Comparison of ENCODE assay signal across 8 cellular contexts in genomic region chr22:30301995-30302809, GRCh38. TPM values are rescaled to one million over a fixed set of nuclear protein-coding genes. Genes with fewer than 3 reads are reported as not detected.
DNase-seq lines count a peak whose midpoint lies in the region; ATAC-seq and TF ChIP-seq lines count a peak whose summit lies in the region.

No MANE protein-coding gene starts in this region.

- TF ChIP-seq CTCF in Peyer's patch (IDR thresholded peaks at IDR 0.05) = no peak
- no peak for TF ChIP-seq CTCF in epithelial cell of esophagus (IDR thresholded peaks at IDR 0.05; ENCODE audit: insufficient read depth, low read depth, low read length, missing control alignments)
- TF ChIP-seq CTCF in ovary (IDR thresholded peaks at IDR 0.05) = no peak

- H3K36me3 ChIP-seq in Peyer's patch = peaks cover 0 to 62% (median 0%) of the 10 kb centered on the region in 3 donors
- H3K36me3 ChIP-seq in ovary = no peaks in the 10 kb centered on the region

- WGBS in ovary, 3 donors = 34 to 39% (median 35%) methylated on average over 8 to 9 of the region's 9 CpGs

- no peaks in the 10 kb centered on the region for H3K9me3 ChIP-seq in Peyer's patch
- H3K9me3 ChIP-seq in ovary = no peaks in the 10 kb centered on the region

- H3K4me3 ChIP-seq in Peyer's patch (no peak overlapping the region), epithelial cell of esophagus (ENCODE audit: low read length) (no peak overlapping the region), ovary (no peak overlapping the region)

- no peak for ATAC-seq in GM21576 (IDR thresholded peaks at IDR 0.05; ENCODE audit: unreplicated experiment)

- no peak for TF ChIP-seq POLR2A in Peyer's patch (IDR thresholded peaks at IDR 0.05)
- TF ChIP-seq POLR2A in ovary (IDR thresholded peaks at IDR 0.05) = no peak

- H3K27ac ChIP-seq in Peyer's patch (peak overlapping the region; percentile 33 to 89 (median 84)), ovary (peak overlapping the region; percentile 33 to 49)

- DNase-seq in EL (peak; percentile 51), Peyer's patch (peak in 2 of 3 donors; percentile 73 to 81), epithelial cell of esophagus (ENCODE audit: low read depth) (peak; percentile 84), ovary (peak in 3 of 5 donors; percentile 56 to 80 (median 62)), 8988T (no peak), foreskin melanocyte (no peak), middle frontal gyrus (ENCODE audit: extremely low spot score, low spot score) (no peak)

- intact Hi-C loops in ovary (cut with DNase I) = no loop called here

- peaks cover 10 to 60% (median 48%) of the 10 kb centered on the region in 4 donors for H3K4me1 ChIP-seq in Peyer's patch
- peaks cover 28% of the 10 kb centered on the region for H3K4me1 ChIP-seq in ovary (ENCODE audit: insufficient read depth)

- H3K27me3 ChIP-seq in Peyer's patch = no peaks in the 10 kb centered on the region
- H3K27me3 ChIP-seq in ovary = no peaks in the 10 kb centered on the region

- TF ChIP-seq EP300 in ovary (IDR thresholded peaks at IDR 0.05) = no peak

RNA-seq across cellular contexts. Expression of gene CASTOR1, which starts 12.9 kb away (rescaled TPM):
- 10 to 100 TPM in 1 of 4 donors, 1 to 10 TPM in 3; 1.8 to 11.6 (median 6.0) TPM for total RNA-seq in Peyer's patch
- total RNA-seq in ovary = 10 to 100 TPM; 11.0 to 31.2 (median 20.6) TPM
- polyA plus RNA-seq in ovary = 10 to 100 TPM in 1 of 2 donors, 1 to 10 TPM in 1; 3.1 to 22.0 TPM

RNA-seq across cellular contexts. Expression of gene TBC1D10A, which starts 24.5 kb away (rescaled TPM):
- total RNA-seq in Peyer's patch = 10 to 100 TPM; 18.4 to 25.9 (median 20.8) TPM
- 10 to 100 TPM; 19.6 to 39.3 (median 30.7) TPM for total RNA-seq in ovary
- 10 to 100 TPM in 1 of 2 donors, 1 to 10 TPM in 1; 6.1 to 28.1 TPM for polyA plus RNA-seq in ovary

RNA-seq across cellular contexts. Expression of gene OSM, which starts 35.6 kb away (rescaled TPM):
- not detected for total RNA-seq in Peyer's patch
- 1 to 10 TPM in 4 of 7 donors, under 1 TPM in 2, not detected in 1; 0.73 to 4.5 (median 1.2) TPM for total RNA-seq in ovary
- under 1 TPM in 1 of 2 donors, not detected in 1; 0.46 TPM for polyA plus RNA-seq in ovary

RNA-seq across cellular contexts. Expression of gene SF3A1, which starts 54.5 kb away (rescaled TPM):
- 100 to 1,000 TPM in 3 of 4 donors, 10 to 100 TPM in 1; 90.4 to 182 (median 160) TPM for total RNA-seq in Peyer's patch
- total RNA-seq in ovary = 100 to 1,000 TPM in 5 of 7 donors, 10 to 100 TPM in 2; 36.4 to 211 (median 176) TPM
- polyA plus RNA-seq in ovary = 10 to 100 TPM; 42.3 to 80.8 TPM

RNA-seq across cellular contexts. Expression of gene CCDC157, which starts 54.6 kb away (rescaled TPM):
- total RNA-seq in Peyer's patch (1 to 10 TPM; 3.5 to 8.8 (median 6.9) TPM), ovary (10 to 100 TPM in 1 of 7 donors, 1 to 10 TPM in 6; 2.0 to 28.0 (median 2.7) TPM)
- polyA plus RNA-seq in ovary = 1 to 10 TPM in 1 of 2 donors, under 1 TPM in 1; 0.60 to 1.8 TPM

Comparison
In these comparisons a context has a peak if more than half of its experiments do, and no peak if none do; other contexts are left out.
1. DNase-seq: peak in EL (single experiment), Peyer's patch (2 of 3), epithelial cell of esophagus (single experiment) and ovary (3 of 5); none in 8988T (single experiment), foreskin melanocyte (single experiment) and middle frontal gyrus (single experiment).